Comparison of ENCODE assay signal across 8 cellular contexts in the genomic region with DNA sequence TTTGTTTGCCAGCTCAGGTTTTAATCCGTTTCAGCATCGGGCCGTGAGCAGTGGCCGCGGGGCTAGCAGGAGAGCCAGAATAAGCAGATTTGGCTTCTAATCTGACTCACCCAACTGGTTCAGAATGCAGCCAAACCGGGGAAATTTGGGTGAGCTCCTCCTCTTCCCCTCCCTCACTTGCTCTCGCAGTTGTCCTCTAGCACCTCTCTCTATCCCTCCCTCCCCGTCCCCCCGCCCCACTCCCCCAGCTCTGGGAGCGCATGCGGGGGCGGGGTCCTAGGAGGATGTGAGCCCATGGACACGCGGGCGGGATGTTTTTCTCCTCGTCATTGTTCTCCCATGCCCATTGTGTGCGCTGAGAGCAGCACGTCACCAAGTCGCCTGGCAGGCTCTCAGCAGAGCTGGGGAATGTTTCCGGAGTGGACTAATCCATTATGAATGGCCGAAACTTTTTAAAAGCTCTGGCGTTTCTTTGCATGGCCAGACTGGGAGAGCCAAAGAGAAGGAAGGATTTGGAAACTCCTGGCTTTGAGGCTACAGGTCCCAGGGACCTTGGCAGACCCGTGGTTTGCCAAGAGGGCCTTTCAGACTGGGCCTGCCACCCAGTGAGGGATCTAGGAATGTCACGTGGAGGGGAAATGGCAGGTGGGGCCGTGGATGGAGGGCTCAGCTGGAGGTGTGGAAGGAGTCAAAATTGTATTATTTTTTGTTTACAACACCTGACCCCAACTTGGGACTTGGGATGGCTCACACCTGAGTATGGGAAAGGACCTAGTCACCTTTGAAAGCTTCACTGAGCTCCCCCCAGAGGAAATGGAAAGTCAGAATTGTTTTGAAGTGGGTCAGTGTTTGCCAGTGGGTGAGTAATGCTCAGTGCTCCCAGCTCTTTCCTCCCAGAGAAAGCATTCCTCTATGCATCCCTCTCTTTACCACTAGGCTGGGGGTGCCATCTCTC. TPM values are rescaled to one million over a fixed set of nuclear protein-coding genes. Genes with fewer than 3 reads are reported as not detected.
DNase-seq lines count a peak whose midpoint lies in the region; ATAC-seq and TF ChIP-seq lines count a peak whose summit lies in the region.

No MANE protein-coding gene starts in this region.

- TF ChIP-seq CTCF in 22Rv1 (IDR thresholded peaks at IDR 0.05) (peak; percentile 22; the same call in 1 of the 2 replicates), OCI-LY3 (IDR thresholded peaks at IDR 0.05; ENCODE audit: low read depth, low read length) (no peak)

- DNase-seq in GM04504 (ENCODE audit: low read depth), result peak; percentile 46
- peak; percentile 66 for DNase-seq in cerebellar cortex (ENCODE audit: low spot score)
- peak; percentile 95 for DNase-seq in islet precursor cell
- no peak for DNase-seq in NCI-H2171 (lab: John Stamatoyannopoulos, UW)

- peaks cover 49% of the 10 kb centered on the region for H3K27me3 ChIP-seq in OCI-LY3 (ENCODE audit: low read depth, low read length)
- H3K27me3 ChIP-seq in skeletal muscle tissue (ENCODE audit: control insufficient read depth in 3 of 3, insufficient read depth in 3 of 3, low read length in 3 of 3), result peaks cover 34 to 50% (median 40%) of the 10 kb centered on the region in 3 donors

- H3K36me3 ChIP-seq in OCI-LY3 (replicated peaks; ENCODE audit: low read depth, low read length), result no peaks in the 10 kb centered on the region
- H3K36me3 ChIP-seq in skeletal muscle tissue (ENCODE audit: control insufficient read depth in 3 of 3, insufficient read depth in 3 of 3, low read length in 3 of 3), result no peaks in the 10 kb centered on the region

- H3K27ac ChIP-seq in 22Rv1 (peak overlapping the region; percentile 66), OCI-LY3 (ENCODE audit: low read length) (no peak overlapping the region), skeletal muscle tissue (ENCODE audit: low read depth, low read length) (peak overlapping the region; percentile 72)

- H3K4me1 ChIP-seq in OCI-LY3 (ENCODE audit: low read length) (peaks cover 8% of the 10 kb centered on the region; the same call in 1 of the 2 replicates), skeletal muscle tissue (ENCODE audit: control insufficient read depth in 3 of 3, insufficient read depth in 3 of 3, low read length in 3 of 3) (peaks cover 3 to 13% (median 11%) of the 10 kb centered on the region in 3 donors)

- no peak for ATAC-seq in HG03095 (IDR thresholded peaks at IDR 0.05; ENCODE audit: unreplicated experiment)

- H3K9me3 ChIP-seq in OCI-LY3 (ENCODE audit: insufficient read depth, low read length) (no peaks in the 10 kb centered on the region), skeletal muscle tissue (ENCODE audit: control insufficient read depth in 3 of 3, low read length in 3 of 3) (no peaks in the 10 kb centered on the region)

- H4K20me1 ChIP-seq in OCI-LY3 (ENCODE audit: insufficient read depth, low read length), result no peaks in the 10 kb centered on the region

- 0 out of 2 replicates have a peak overlapping the region, but pooled peaks have one; percentile 24 for H2AFZ ChIP-seq in OCI-LY3 (ENCODE audit: low read depth, low read length)

- no peaks in the 10 kb centered on the region for H3K79me2 ChIP-seq in OCI-LY3 (ENCODE audit: low read length)

- H3K4me3 ChIP-seq in OCI-LY3 (ENCODE audit: low read length), result peak overlapping the region; percentile 67
- H3K4me3 ChIP-seq in skeletal muscle tissue (ENCODE audit: low read length in 3 of 3), result peak overlapping the region in 2 of 3 donors; percentile 35 to 49

- H3K9ac ChIP-seq in OCI-LY3 (ENCODE audit: low read length) (no peak overlapping the region), skeletal muscle tissue (ENCODE audit: low read depth in 1 of 3, low read length in 3 of 3) (peak overlapping the region in 2 of 3 donors; percentile 10 to 54)

- peak overlapping the region; percentile 69 for H3K4me2 ChIP-seq in OCI-LY3 (ENCODE audit: low read length)

RNA-seq across cellular contexts. Expression of gene CDK18, which starts 39.2 kb away (rescaled TPM):
- total RNA-seq in skeletal muscle tissue, result 3.7 TPM
